8 cellular contexts compared by ENCODE assay signal in the genomic region with DNA sequence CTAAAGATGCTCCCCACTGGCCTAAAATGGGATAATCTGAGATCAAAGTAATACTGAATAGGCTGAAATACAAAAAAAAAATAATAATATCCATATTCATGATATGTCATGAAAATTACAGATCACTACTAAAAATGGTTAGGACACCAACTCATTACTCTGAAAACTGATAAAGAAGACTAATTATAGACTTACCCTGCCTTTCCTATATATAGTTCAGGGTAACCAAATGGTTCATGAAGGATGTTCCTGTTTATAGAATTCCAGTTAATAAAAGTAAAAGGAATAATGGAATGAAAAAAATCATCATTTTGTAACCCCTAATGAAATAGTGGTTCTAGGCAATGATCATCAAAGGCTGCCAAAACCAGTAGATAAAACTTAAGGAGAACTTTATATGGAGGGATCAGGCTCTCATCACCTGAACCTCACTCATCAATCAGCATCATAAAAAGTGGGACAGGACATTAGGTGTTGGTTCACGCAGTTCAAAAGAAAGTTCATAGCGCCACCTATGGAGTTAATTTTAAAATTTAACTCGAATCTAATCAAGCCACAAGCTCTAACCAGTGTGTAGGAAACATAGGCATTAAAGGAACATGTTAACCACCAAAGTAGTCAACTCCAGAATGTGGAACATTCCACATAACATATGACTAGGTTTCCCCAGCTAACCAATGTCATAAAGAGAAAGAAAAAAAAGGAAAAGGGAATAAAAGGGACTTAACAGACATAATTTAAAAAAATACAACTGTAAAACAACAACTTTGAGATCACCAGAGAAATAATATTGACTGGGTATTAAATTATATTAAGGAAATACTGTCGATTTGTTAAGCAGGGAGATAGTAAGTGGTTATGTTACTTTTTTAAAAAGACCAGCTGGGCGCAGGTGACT. TPM values are rescaled to one million over a fixed set of nuclear protein-coding genes. Genes with fewer than 3 reads are reported as not detected.
A peak's percentile ranks its signal among the peaks of the same experiment; 100 is the strongest.
DNase-seq lines count a peak whose midpoint lies in the region; ATAC-seq and TF ChIP-seq lines count a peak whose summit lies in the region.

No MANE protein-coding gene starts in this region.

- ATAC-seq in T-helper 17 cell (peak; percentile 65), GM19351 (IDR thresholded peaks at IDR 0.05; ENCODE audit: unreplicated experiment) (no peak)
- peak; percentile 68 to 75 for ATAC-seq in stimulated activated naive B cell treated with anti-CD40 and anti-IgM and Interleukin-4, amounts not matched to agents 10 μg/mL and 1 μg/mL and 100 μg/mL, for 72 hours (replicated peaks)

- H3K4me3 Mint-ChIP-seq in T-helper 17 cell, result no peak overlapping the region
- no peak overlapping the region for H3K4me3 Mint-ChIP-seq in stimulated activated naive B cell treated with anti-CD40 and anti-IgM and Interleukin-4, amounts not matched to agents 10 μg/mL and 1 μg/mL and 100 μg/mL, for 72 hours

- peaks cover 2% of the 10 kb centered on the region for H3K36me3 Mint-ChIP-seq in T-helper 17 cell (ENCODE audit: low read depth)
- peaks cover 26 to 41% of the 10 kb centered on the region in 2 donors for H3K36me3 Mint-ChIP-seq in stimulated activated naive B cell treated with anti-CD40 and anti-IgM and Interleukin-4, amounts not matched to agents 10 μg/mL and 1 μg/mL and 100 μg/mL, for 72 hours

- peak; percentile 46 for TF ChIP-seq CTCF in cardiac muscle cell (IDR thresholded peaks at IDR 0.05; ENCODE audit: low read depth, low read length)

- H3K9me3 Mint-ChIP-seq in stimulated activated naive B cell treated with anti-CD40 and anti-IgM and Interleukin-4, amounts not matched to agents 10 μg/mL and 1 μg/mL and 100 μg/mL, for 72 hours, result no peaks in the 10 kb centered on the region

- H3K27me3 Mint-ChIP-seq in T-helper 17 cell, result no peaks in the 10 kb centered on the region
- no peaks in the 10 kb centered on the region for H3K27me3 Mint-ChIP-seq in stimulated activated naive B cell treated with anti-CD40 and anti-IgM and Interleukin-4, amounts not matched to agents 10 μg/mL and 1 μg/mL and 100 μg/mL, for 72 hours

- DNase-seq in NCI-H2107 treated with DMSO at 0.1 percent for 48 hours (lab: John Stamatoyannopoulos, UW; ENCODE audit: unreplicated experiment), result peak; percentile 6
- DNase-seq in NCI-H2107 (lab: John Stamatoyannopoulos, UW), result no peak
- DNase-seq in KG1 (lab: John Stamatoyannopoulos, UW), result peak; percentile 10
- DNase-seq in T-helper 17 cell, result no peak
- peak; percentile 43 to 44 for DNase-seq in cardiac muscle cell (ENCODE audit: low read depth in 1 of 2, low spot score in 1 of 2)
- no peak for DNase-seq in stimulated activated naive B cell treated with anti-CD40 and anti-IgM and Interleukin-4, amounts not matched to agents 10 μg/mL and 1 μg/mL and 100 μg/mL, for 72 hours
- no peak for DNase-seq in middle frontal gyrus (ENCODE audit: extremely low spot score, low spot score)

- H3K27ac ChIP-seq in cardiac muscle cell, result peak overlapping the region; percentile 80

- no peak overlapping the region for H3K4me3 ChIP-seq in cardiac muscle cell

- H3K4me1 ChIP-seq in cardiac muscle cell (ENCODE audit: low read depth), result peaks cover 16% of the 10 kb centered on the region

- H3K27ac Mint-ChIP-seq in T-helper 17 cell, result no peak overlapping the region
- peak overlapping the region; percentile 27 for H3K27ac Mint-ChIP-seq in stimulated activated naive B cell treated with anti-CD40 and anti-IgM and Interleukin-4, amounts not matched to agents 10 μg/mL and 1 μg/mL and 100 μg/mL, for 72 hours

- peaks cover 48% of the 10 kb centered on the region for H3K36me3 ChIP-seq in cardiac muscle cell

- no peaks in the 10 kb centered on the region for H3K27me3 ChIP-seq in cardiac muscle cell

- H3K4me1 Mint-ChIP-seq in T-helper 17 cell, result peaks cover 11% of the 10 kb centered on the region
- H3K4me1 Mint-ChIP-seq in stimulated activated naive B cell treated with anti-CD40 and anti-IgM and Interleukin-4, amounts not matched to agents 10 μg/mL and 1 μg/mL and 100 μg/mL, for 72 hours, result peaks cover 6 to 14% of the 10 kb centered on the region in 2 donors

- H3K9me3 ChIP-seq in T-helper 17 cell (ENCODE audit: control insufficient read depth, low read length, poor library complexity, severe bottlenecking) (no peaks in the 10 kb centered on the region), cardiac muscle cell (ENCODE audit: low read depth) (no peaks in the 10 kb centered on the region)

RNA-seq across cellular contexts. Expression of a gene that starts 35.7 kb away (rescaled TPM):
- total RNA-seq in T-helper 17 cell (10 to 100 TPM; 13.7 to 15.8 TPM), cardiac muscle cell (92.0 and 103 TPM in 2 replicates)
- 172 and 174 TPM in 2 replicates for polyA plus RNA-seq in cardiac muscle cell

RNA-seq across cellular contexts. Expression of a gene that starts 49.3 kb away (rescaled TPM):
- 1 to 10 TPM in 1 of 2 donors, under 1 TPM in 1; 0.86 to 1.5 TPM for total RNA-seq in T-helper 17 cell
- 1.5 and 2.1 TPM in 2 replicates for total RNA-seq in cardiac muscle cell
- polyA plus RNA-seq in cardiac muscle cell, result 1.7 and 3.1 TPM in 2 replicates

Comparison
In these comparisons a context has a peak if more than half of its experiments do, and no peak if none do; other contexts are left out.
1. DNase-seq: peak in NCI-H2107 treated with DMSO at 0.1 percent for 48 hours (single experiment), KG1 (single experiment) and cardiac muscle cell (2 of 2); none in NCI-H2107 (single experiment), T-helper 17 cell (0 of 3), stimulated activated naive B cell treated with anti-CD40 and anti-IgM and Interleukin-4, amounts not matched to agents 10 μg/mL and 1 μg/mL and 100 μg/mL, for 72 hours (single experiment) and middle frontal gyrus (single experiment).